ENCODE assay signal across 28 cellular contexts in the genomic region with DNA sequence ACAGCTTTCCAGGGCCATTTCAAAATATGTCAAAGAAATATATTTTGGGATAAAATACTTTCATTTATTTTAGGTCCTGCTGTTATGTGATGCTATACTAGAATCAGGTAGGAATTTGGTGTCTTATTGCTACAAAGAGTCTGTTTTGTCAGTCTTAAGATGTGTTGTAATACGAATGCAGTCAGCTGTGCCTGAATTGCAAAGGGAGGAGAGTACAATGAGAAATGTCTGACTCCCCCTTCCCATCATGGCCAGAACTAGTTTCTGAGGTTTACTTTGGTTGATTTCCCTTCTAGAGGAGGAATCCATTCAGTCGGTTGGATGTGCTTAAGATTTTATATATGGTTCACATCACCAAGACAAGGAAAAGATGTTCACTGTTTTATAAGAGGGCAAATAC.
"Had no signal": no experiment of that assay in that cellular context is flagged by ENCODE, and none has a peak within 500 bp of the region (broad histone marks: within the 10 kb centered on the region; RNA-seq: fewer than 3 reads in every experiment).

No MANE protein-coding gene starts in this region.

- H3K27me3 ChIP-seq: brain microvascular endothelial cell, SJCRH30 had no signal

- H3K9me3 Mint-ChIP-seq: activated CD8-positive, alpha-beta T cell treated with anti-CD3 and anti-CD28 coated beads for 36 hours; activated naive CD4-positive, alpha-beta T cell treated with anti-CD3 and anti-CD28 coated beads for 36 hours; activated naive CD4-positive, alpha-beta T cell treated with anti-CD3 and anti-CD28 coated beads, Interleukin-2, amount 50 U/mL, for 72 hours had no signal

- H3K27me3 Mint-ChIP-seq: activated CD8-positive, alpha-beta T cell treated with anti-CD3 and anti-CD28 coated beads for 36 hours had no signal

- H3K36me3 ChIP-seq: brain microvascular endothelial cell, SJCRH30, WERI-Rb-1 had no signal

- H3K4me3 ChIP-seq: K562, SJCRH30, SK-N-MC had no signal

- H3K27ac Mint-ChIP-seq: activated CD8-positive, alpha-beta T cell treated with anti-CD3 and anti-CD28 coated beads for 36 hours; activated naive CD4-positive, alpha-beta T cell treated with anti-CD3 and anti-CD28 coated beads for 36 hours; activated naive CD4-positive, alpha-beta T cell treated with anti-CD3 and anti-CD28 coated beads, Interleukin-2, amount 50 U/mL, for 72 hours had no signal

- DNase-seq: activated CD4-positive, alpha-beta T cell treated with anti-CD3 and anti-CD28 coated beads for 1 hour; activated CD4-positive, alpha-beta T cell treated with anti-CD3 and anti-CD28 coated beads for 48 hours; activated CD4-positive, alpha-beta T cell treated with anti-CD3 and anti-CD28 coated beads, Interleukin-2, amount 50 U/mL, for 4 hours; activated CD4-positive, CD25-positive, alpha-beta regulatory T cell; activated CD8-positive, alpha-beta T cell treated with anti-CD3 and anti-CD28 coated beads for 36 hours; activated gamma-delta T cell treated with Interleukin-2 at 50 U/mL for 16 hours; activated naive CD4-positive, alpha-beta T cell treated with anti-CD3 and anti-CD28 coated beads for 36 hours; activated T-cell treated with anti-CD3 and anti-CD28 coated beads, Interleukin-2, amount 50 U/mL, for 1 hour; amniotic stem cell; aorta; brain microvascular endothelial cell; central memory CD4-positive, alpha-beta T cell; NCI-H1105 treated with DMSO at 0.1 percent for 48 hours; NCI-H1436 treated with DMSO at 0.1 percent for 48 hours; NCI-H1694 treated with DMSO at 0.1 percent for 48 hours; NCI-H2029 treated with DMSO at 0.1 percent for 48 hours; NCI-H2171 treated with DMSO at 0.1 percent for 48 hours; NCI-H2227 treated with DMSO at 0.1 percent for 48 hours; NCI-H446 treated with DMSO at 0.1 percent for 48 hours; NCI-H524; SHP77; SJCRH30; T1000; WERI-Rb-1 had no signal

- H3K36me3 Mint-ChIP-seq: activated naive CD4-positive, alpha-beta T cell treated with anti-CD3 and anti-CD28 coated beads, Interleukin-2, amount 50 U/mL, for 72 hours had no signal

- ATAC-seq: activated CD8-positive, alpha-beta T cell treated with anti-CD3 and anti-CD28 coated beads for 36 hours; activated naive CD4-positive, alpha-beta T cell treated with anti-CD3 and anti-CD28 coated beads, Interleukin-2, amount 50 U/mL, for 72 hours; K562; Panc1 had no signal

- FAIRE-seq: K562 had no signal

- H3K27ac ChIP-seq: brain microvascular endothelial cell, SJCRH30, SK-N-MC, WERI-Rb-1 had no signal

- H3K4me3 Mint-ChIP-seq: activated CD8-positive, alpha-beta T cell treated with anti-CD3 and anti-CD28 coated beads for 36 hours; activated naive CD4-positive, alpha-beta T cell treated with anti-CD3 and anti-CD28 coated beads for 36 hours had no signal

- H3K9me3 ChIP-seq: SJCRH30 had no signal
